Comparison of ENCODE assay signal across 1 cellular context in the genomic region with DNA sequence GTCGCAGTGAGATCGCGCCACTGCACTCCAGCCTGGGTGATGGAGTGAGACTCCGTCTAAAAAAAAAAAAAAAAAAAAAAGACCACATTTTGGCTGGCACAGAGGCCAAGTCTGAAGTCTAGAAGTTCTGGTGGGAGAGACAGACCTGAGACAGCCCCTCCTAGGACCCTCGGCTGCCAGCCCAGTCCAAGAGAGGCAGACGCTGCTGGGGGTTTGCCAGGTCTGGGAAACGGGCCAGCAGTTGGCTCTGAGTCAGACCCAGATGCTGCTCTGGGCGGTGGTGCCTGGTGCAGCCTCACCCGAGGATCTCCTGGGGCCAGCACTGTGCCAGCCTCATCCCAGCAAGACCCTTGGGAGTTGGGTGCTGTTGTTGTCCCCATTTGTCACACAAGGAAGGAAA.
TF ChIP-seq lines count a peak whose summit lies in the region.

No MANE protein-coding gene starts in this region.

TF ChIP-seq in GM23338, 12 proteins besides CTCF, POLR2A, EP300 and RAD21 (continued from another document):
- TF ChIP-seq, protein P1, sequence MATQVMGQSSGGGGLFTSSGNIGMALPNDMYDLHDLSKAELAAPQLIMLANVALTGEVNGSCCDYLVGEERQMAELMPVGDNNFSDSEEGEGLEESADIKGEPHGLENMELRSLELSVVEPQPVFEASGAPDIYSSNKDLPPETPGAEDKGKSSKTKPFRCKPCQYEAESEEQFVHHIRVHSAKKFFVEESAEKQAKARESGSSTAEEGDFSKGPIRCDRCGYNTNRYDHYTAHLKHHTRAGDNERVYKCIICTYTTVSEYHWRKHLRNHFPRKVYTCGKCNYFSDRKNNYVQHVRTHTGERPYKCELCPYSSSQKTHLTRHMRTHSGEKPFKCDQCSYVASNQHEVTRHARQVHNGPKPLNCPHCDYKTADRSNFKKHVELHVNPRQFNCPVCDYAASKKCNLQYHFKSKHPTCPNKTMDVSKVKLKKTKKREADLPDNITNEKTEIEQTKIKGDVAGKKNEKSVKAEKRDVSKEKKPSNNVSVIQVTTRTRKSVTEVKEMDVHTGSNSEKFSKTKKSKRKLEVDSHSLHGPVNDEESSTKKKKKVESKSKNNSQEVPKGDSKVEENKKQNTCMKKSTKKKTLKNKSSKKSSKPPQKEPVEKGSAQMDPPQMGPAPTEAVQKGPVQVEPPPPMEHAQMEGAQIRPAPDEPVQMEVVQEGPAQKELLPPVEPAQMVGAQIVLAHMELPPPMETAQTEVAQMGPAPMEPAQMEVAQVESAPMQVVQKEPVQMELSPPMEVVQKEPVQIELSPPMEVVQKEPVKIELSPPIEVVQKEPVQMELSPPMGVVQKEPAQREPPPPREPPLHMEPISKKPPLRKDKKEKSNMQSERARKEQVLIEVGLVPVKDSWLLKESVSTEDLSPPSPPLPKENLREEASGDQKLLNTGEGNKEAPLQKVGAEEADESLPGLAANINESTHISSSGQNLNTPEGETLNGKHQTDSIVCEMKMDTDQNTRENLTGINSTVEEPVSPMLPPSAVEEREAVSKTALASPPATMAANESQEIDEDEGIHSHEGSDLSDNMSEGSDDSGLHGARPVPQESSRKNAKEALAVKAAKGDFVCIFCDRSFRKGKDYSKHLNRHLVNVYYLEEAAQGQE (IDR thresholded peaks at IDR 0.05; ENCODE audit: unreplicated experiment): no peak
- no peak for TF ChIP-seq ZNF331 (CRISPR knock-in tag; IDR thresholded peaks at IDR 0.05; ENCODE audit: low read depth)
- TF ChIP-seq ZNF114 (CRISPR knock-in tag; IDR thresholded peaks at IDR 0.05): no peak
- TF ChIP-seq STAT1 (IDR thresholded peaks at IDR 0.05; ENCODE audit: unreplicated experiment): no peak
